In the genomic region with DNA sequence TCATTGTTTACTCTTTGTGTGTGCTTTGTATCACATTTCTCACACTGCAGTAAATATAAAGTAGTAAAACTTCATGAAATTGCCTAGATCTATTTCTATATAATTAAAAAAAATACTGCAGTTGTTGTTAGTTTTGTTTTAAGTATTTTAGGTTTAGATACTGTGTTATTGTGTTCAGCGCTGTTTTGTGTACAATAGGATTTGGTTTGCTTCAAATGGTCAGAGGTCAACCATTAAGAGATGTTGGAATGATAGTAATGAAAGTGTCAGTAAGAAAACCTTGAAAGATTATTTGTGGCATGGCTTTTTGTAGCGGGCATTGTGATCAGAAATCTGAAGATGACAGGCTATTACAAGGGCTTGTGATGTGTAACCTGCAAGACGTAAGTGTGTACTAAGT, we compare ENCODE assay signal across 16 cellular contexts.
A peak's percentile ranks its signal among the peaks of the same experiment; 100 is the strongest.
DNase-seq lines count a peak whose midpoint lies in the region; ATAC-seq, FAIRE-seq and TF ChIP-seq lines count a peak whose summit lies in the region.
"Had no signal": no experiment of that assay in that cellular context is flagged by ENCODE, and none has a peak within 500 bp of the region (broad histone marks: within the 10 kb centered on the region; RNA-seq: fewer than 3 reads in every experiment).

No MANE protein-coding gene starts in this region.

- no peaks in the 10 kb centered on the region for H3K27me3 Mint-ChIP-seq in endothelial cell (ENCODE audit: unreplicated experiment)
- no peaks in the 10 kb centered on the region for H3K27me3 Mint-ChIP-seq in neural crest cell (ENCODE audit: low read depth)
- H3K27me3 Mint-ChIP-seq: B cell; CD4-positive, alpha-beta memory T cell had no signal

- H3K4me1 ChIP-seq in HEK293 (ENCODE audit: control insufficient read depth, insufficient read depth, low read length) = peaks cover 24% of the 10 kb centered on the region

- no peak overlapping the region for H3K4me3 ChIP-seq in HEK293 (ENCODE audit: low read depth, low read length)
- H3K4me3 ChIP-seq: GM23248, K562 had no signal

- no peaks in the 10 kb centered on the region for H3K9me3 ChIP-seq in HEK293 (ENCODE audit: control insufficient read depth, insufficient read depth, low read depth, low read length)

- no peak overlapping the region for H3K27ac ChIP-seq in HEK293 (ENCODE audit: extremely low read depth, low read depth, low read length)
- no peak overlapping the region for H3K27ac ChIP-seq in RWPE1
- H3K27ac ChIP-seq: GM23248 had no signal

- no peak overlapping the region for H3K4me3 Mint-ChIP-seq in endothelial cell (ENCODE audit: unreplicated experiment)
- no peak overlapping the region for H3K4me3 Mint-ChIP-seq in neural crest cell
- H3K4me3 Mint-ChIP-seq: B cell had no signal

- H3K36me3 ChIP-seq in HEK293 (ENCODE audit: control insufficient read depth in 2 of 2, insufficient read depth in 1 of 2, low read length in 2 of 2) = no peaks in the 10 kb centered on the region

- H3K4me1 Mint-ChIP-seq in endothelial cell (ENCODE audit: unreplicated experiment) = peaks cover 6% of the 10 kb centered on the region
- H3K4me1 Mint-ChIP-seq in neural crest cell = peaks cover 5% of the 10 kb centered on the region
- H3K4me1 Mint-ChIP-seq: B cell had no signal

- FAIRE-seq in HTR-8/SVneo (lab: Jason Lieb, UNC) = peak; percentile 63
- FAIRE-seq: A204.1, H54, K562 had no signal

- H3K27ac Mint-ChIP-seq in endothelial cell (ENCODE audit: unreplicated experiment) (peak overlapping the region; percentile 3), neural crest cell (ENCODE audit: unreplicated experiment) (peak overlapping the region; percentile 60)
- H3K27ac Mint-ChIP-seq: B cell had no signal

- POLR2A ChIA-PET in HEK293 (lab: Yijun Ruan, JAX) = no interaction called here
- POLR2A ChIA-PET in RWPE1 (lab: Yijun Ruan, JAX; ENCODE audit: low non-redundant PET) = no interaction called here

- H3K9me3 Mint-ChIP-seq in endothelial cell (ENCODE audit: unreplicated experiment) (no peaks in the 10 kb centered on the region), neural crest cell (no peaks in the 10 kb centered on the region)
- H3K9me3 Mint-ChIP-seq: CD4-positive, alpha-beta memory T cell had no signal

- H3K36me3 Mint-ChIP-seq in endothelial cell (ENCODE audit: low read depth, unreplicated experiment) (no peaks in the 10 kb centered on the region), neural crest cell (ENCODE audit: low read depth) (no peaks in the 10 kb centered on the region)

- CTCF ChIA-PET in HEK293 (lab: Yijun Ruan, JAX) = interaction anchor here (0.7 kb wide), 1 partner anchor 273 kb away, joined by 3 read pairs; no protein-coding TSS in a partner anchor
- CTCF ChIA-PET in RWPE1 (lab: Yijun Ruan, JAX) = no interaction called here

- TF ChIP-seq CTCF in HEK293 (tag by site-specific recombination; IDR thresholded peaks at IDR 0.05) (no peak), endothelial cell (IDR thresholded peaks at IDR 0.05; ENCODE audit: unreplicated experiment) (no peak), neural crest cell (conservative IDR thresholded peaks at IDR 0.05) (no peak), RWPE1 (conservative IDR thresholded peaks at IDR 0.05; ENCODE audit: low read depth) (no peak)

- ATAC-seq in HG03045 (IDR thresholded peaks at IDR 0.05; ENCODE audit: unreplicated experiment) (no peak), HG03432 (IDR thresholded peaks at IDR 0.05; ENCODE audit: unreplicated experiment) (no peak)
- ATAC-seq: HCT116, K562 had no signal

- DNase-seq in HTR-8/SVneo (ENCODE audit: insufficient read length, low spot score) = no peak
- no peak for DNase-seq in endothelial cell (ENCODE audit: low spot score)
- DNase-seq in neural crest cell (ENCODE audit: low read depth, low spot score) = no peak
- DNase-seq in RWPE1 (ENCODE audit: low spot score) = no peak
- DNase-seq: C1 segment of cervical spinal cord; CD4-positive, alpha-beta memory T cell; GF-D8; GM23248 had no signal

TF ChIP-seq in HEK293, 187 proteins besides CTCF, POLR2A, EP300 and RAD21:
- no peak for TF ChIP-seq ZNF2 (tag by site-specific recombination; IDR thresholded peaks at IDR 0.05)
- TF ChIP-seq, protein P1, sequence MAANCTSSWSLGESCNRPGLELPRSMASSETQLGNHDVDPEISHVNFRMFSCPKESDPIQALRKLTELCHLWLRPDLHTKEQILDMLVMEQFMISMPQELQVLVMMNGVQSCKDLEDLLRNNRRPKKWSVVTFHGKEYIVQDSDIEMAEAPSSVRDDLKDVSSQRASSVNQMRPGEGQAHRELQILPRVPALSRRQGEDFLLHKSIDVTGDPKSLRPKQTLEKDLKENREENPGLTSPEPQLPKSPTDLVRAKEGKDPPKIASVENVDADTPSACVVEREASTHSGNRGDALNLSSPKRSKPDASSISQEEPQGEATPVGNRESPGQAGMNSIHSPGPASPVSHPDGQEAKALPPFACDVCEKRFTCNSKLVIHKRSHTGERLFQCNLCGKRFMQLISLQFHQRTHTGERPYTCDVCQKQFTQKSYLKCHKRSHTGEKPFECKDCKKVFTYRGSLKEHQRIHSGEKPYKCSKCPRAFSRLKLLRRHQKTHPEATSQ (tag by site-specific recombination; IDR thresholded peaks at IDR 0.05) = no peak
- TF ChIP-seq, protein P2, sequence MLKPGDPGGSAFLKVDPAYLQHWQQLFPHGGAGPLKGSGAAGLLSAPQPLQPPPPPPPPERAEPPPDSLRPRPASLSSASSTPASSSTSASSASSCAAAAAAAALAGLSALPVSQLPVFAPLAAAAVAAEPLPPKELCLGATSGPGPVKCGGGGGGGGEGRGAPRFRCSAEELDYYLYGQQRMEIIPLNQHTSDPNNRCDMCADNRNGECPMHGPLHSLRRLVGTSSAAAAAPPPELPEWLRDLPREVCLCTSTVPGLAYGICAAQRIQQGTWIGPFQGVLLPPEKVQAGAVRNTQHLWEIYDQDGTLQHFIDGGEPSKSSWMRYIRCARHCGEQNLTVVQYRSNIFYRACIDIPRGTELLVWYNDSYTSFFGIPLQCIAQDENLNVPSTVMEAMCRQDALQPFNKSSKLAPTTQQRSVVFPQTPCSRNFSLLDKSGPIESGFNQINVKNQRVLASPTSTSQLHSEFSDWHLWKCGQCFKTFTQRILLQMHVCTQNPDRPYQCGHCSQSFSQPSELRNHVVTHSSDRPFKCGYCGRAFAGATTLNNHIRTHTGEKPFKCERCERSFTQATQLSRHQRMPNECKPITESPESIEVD (tag by site-specific recombination; IDR thresholded peaks at IDR 0.05) = peak; percentile 78
- TF ChIP-seq, protein P3, sequence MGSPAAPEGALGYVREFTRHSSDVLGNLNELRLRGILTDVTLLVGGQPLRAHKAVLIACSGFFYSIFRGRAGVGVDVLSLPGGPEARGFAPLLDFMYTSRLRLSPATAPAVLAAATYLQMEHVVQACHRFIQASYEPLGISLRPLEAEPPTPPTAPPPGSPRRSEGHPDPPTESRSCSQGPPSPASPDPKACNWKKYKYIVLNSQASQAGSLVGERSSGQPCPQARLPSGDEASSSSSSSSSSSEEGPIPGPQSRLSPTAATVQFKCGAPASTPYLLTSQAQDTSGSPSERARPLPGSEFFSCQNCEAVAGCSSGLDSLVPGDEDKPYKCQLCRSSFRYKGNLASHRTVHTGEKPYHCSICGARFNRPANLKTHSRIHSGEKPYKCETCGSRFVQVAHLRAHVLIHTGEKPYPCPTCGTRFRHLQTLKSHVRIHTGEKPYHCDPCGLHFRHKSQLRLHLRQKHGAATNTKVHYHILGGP (tag by site-specific recombination; IDR thresholded peaks at IDR 0.05) = peak; percentile 82
TF ChIP-seq in HEK293: peak in this region for 2.
